ENCODE assay signal across 19 cellular contexts in the genomic region with DNA sequence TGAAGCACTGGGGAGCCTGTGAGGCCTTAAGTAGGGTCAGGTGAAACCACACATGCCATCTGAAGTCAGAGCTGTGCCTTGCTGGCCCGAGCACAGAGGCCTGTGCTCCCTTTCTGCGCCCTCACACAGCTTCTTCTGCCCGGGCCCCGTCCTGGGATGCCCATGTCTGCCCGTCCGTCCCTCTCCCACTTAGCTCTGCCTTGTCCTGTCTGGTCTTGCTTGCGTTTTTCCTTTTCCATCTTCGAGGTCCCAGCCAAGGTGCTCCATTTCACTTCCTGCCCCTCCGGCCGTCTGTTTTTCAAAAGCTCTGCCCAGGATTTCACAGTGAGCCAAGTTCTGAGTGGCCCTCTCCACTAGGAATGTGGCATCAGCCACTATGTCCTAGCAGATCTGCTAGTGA. TPM values are rescaled to one million over a fixed set of nuclear protein-coding genes. Genes with fewer than 3 reads are reported as not detected.
DNase-seq lines count a peak whose midpoint lies in the region; ATAC-seq, FAIRE-seq and TF ChIP-seq lines count a peak whose summit lies in the region.
"Had no signal": no experiment of that assay in that cellular context is flagged by ENCODE, and none has a peak within 500 bp of the region (broad histone marks: within the 10 kb centered on the region; RNA-seq: fewer than 3 reads in every experiment).

No MANE protein-coding gene starts in this region.

- no TSS peak for BruUV-seq in HCT116 (replicated peaks; lab: Mats Ljungman, UMichigan)

- H3K27ac Mint-ChIP-seq in endothelial cell (ENCODE audit: unreplicated experiment) (peak overlapping the region; percentile 76), neural crest cell (ENCODE audit: unreplicated experiment) (no peak overlapping the region)

- no peak for TF ChIP-seq RAD21 in HCT116 (IDR thresholded peaks at IDR 0.05; ENCODE audit: low read depth)

- H3K4me3 ChIP-seq in HCT116 (replicated peaks in 1 of 2; ENCODE audit: low read depth in 1 of 2, low read length in 2 of 2), result no peak overlapping the region
- H3K4me3 ChIP-seq: pancreas had no signal

- H4K20me1 ChIP-seq in HCT116 (ENCODE audit: insufficient read depth), result no peaks in the 10 kb centered on the region

- TF ChIP-seq POLR2A in HCT116 (IDR thresholded peaks at IDR 0.05; ENCODE audit: borderline replicate concordance, extremely low read depth, insufficient read depth, insufficient read length), result no peak

- no peak overlapping the region for H2AFZ ChIP-seq in HCT116 (ENCODE audit: low read depth, low read length, poor library complexity, severe bottlenecking)

- intact Hi-C loops in HCT116 (cut with micrococcal nuclease), result no loop called here

- no peaks in the 10 kb centered on the region for H3K9me3 Mint-ChIP-seq in endothelial cell (ENCODE audit: unreplicated experiment)
- no peaks in the 10 kb centered on the region for H3K9me3 Mint-ChIP-seq in neural crest cell
- H3K9me3 Mint-ChIP-seq: effector memory CD8-positive, alpha-beta T cell had no signal

- RAD21 ChIA-PET in HCT116 (lab: Charles Lee; ENCODE audit: low non-redundant PET in 1 of 2, low total read pairs in 2 of 2, uncharacterized antibody in 2 of 2, unreplicated experiment in 2 of 2), result interaction anchor here in 1 of 2 experiments (0.6 kb wide), 1 partner anchor 104 kb away, joined by 3 read pairs; no protein-coding TSS in a partner anchor

- DNase-seq in HCT116 (ENCODE audit: low read depth, low spot score), result no peak
- DNase-seq in RWPE1 (ENCODE audit: low spot score), result no peak
- DNase-seq in endothelial cell (ENCODE audit: low spot score), result no peak
- no peak for DNase-seq in neural crest cell (ENCODE audit: low read depth, low spot score)
- DNase-seq in GM19239 (ENCODE audit: insufficient read length, low spot score), result no peak
- DNase-seq in HuH-7 (ENCODE audit: low spot score), result no peak
- no peak for DNase-seq in GM03348 (ENCODE audit: low spot score)
- DNase-seq: activated naive CD4-positive, alpha-beta T cell treated with anti-CD3 and anti-CD28 coated beads, Interleukin-2, amount 50 U/mL, for 16 hours; AML-193; COR-L47; effector memory CD8-positive, alpha-beta T cell; IMR-90; MV-4-11; NCI-H2081; NCI-H526 treated with DMSO at 0.1 percent for 48 hours; T1000; trophoblast cell had no signal

- no peak for TF ChIP-seq CTCF in HCT116 (IDR thresholded peaks at IDR 0.05 in 2 of 3, conservative IDR thresholded peaks at IDR 0.05 in 1 of 3; ENCODE audit: borderline replicate concordance in 1 of 3, insufficient read depth in 1 of 3, low read depth in 2 of 3, low read length in 2 of 3)
- TF ChIP-seq CTCF in RWPE1 (conservative IDR thresholded peaks at IDR 0.05; ENCODE audit: low read depth), result no peak
- no peak for TF ChIP-seq CTCF in endothelial cell (IDR thresholded peaks at IDR 0.05; ENCODE audit: unreplicated experiment)
- TF ChIP-seq CTCF in neural crest cell (conservative IDR thresholded peaks at IDR 0.05), result no peak

- POLR2A ChIA-PET in HCT116 (lab: Charles Lee), result no interaction called here
- POLR2A ChIA-PET in RWPE1 (lab: Yijun Ruan, JAX; ENCODE audit: low non-redundant PET), result no interaction called here

- ATAC-seq in HCT116 (no peak), esophagus mucosa (no peak)
- ATAC-seq: effector memory CD8-positive, alpha-beta T cell; pancreas had no signal

- no peaks in the 10 kb centered on the region for H3K79me2 ChIP-seq in HCT116 (ENCODE audit: insufficient read depth, low read length)

- H3K9me3 ChIP-seq in HCT116 (ENCODE audit: control insufficient read depth in 1 of 2, insufficient read depth in 1 of 2, low read depth in 1 of 2, low read length in 2 of 2), result no peaks in the 10 kb centered on the region
- H3K9me3 ChIP-seq: pancreas had no signal

- H3K9me2 ChIP-seq in HCT116 (ENCODE audit: insufficient read depth), result no peaks in the 10 kb centered on the region

- peaks cover 27% of the 10 kb centered on the region for H3K36me3 Mint-ChIP-seq in endothelial cell (ENCODE audit: low read depth, unreplicated experiment)
- no peaks in the 10 kb centered on the region for H3K36me3 Mint-ChIP-seq in neural crest cell (ENCODE audit: low read depth)

- H3K27me3 Mint-ChIP-seq in endothelial cell (ENCODE audit: unreplicated experiment), result peaks cover 6% of the 10 kb centered on the region
- peaks cover 4% of the 10 kb centered on the region for H3K27me3 Mint-ChIP-seq in neural crest cell (ENCODE audit: low read depth)
- H3K27me3 Mint-ChIP-seq: effector memory CD8-positive, alpha-beta T cell had no signal

- no peak overlapping the region for H3K9ac ChIP-seq in HCT116 (ENCODE audit: low read length)

- CTCF ChIA-PET in HCT116 (lab: Charles Lee) (interaction anchor here (0.8 to 5.0 kb wide), 4 partner anchors 14 to 300 kb away, joined by 3 to 44 read pairs (median 3); no protein-coding TSS in a partner anchor), RWPE1 (lab: Yijun Ruan, JAX) (no interaction called here)

- H3K36me3 ChIP-seq in HCT116 (ENCODE audit: control insufficient read depth in 1 of 2, insufficient read depth in 2 of 2, low read length in 2 of 2), result peaks cover 6 to 8% of the 10 kb centered on the region in 2 experiments; a peak in 2 of 4 replicates

- FAIRE-seq in GM19239 (lab: Jason Lieb, UNC), result no peak
- FAIRE-seq: pancreas had no signal

- H3K27ac ChIP-seq in HCT116 (ENCODE audit: low read depth, low read length), result 0 out of 2 replicates have a peak overlapping the region, but pooled peaks have one; percentile 0
- peak overlapping the region; percentile 73 for H3K27ac ChIP-seq in RWPE1
- H3K27ac ChIP-seq: pancreas had no signal

- H3K4me1 Mint-ChIP-seq in endothelial cell (ENCODE audit: unreplicated experiment), result no peaks in the 10 kb centered on the region
- H3K4me1 Mint-ChIP-seq in neural crest cell, result peaks cover 6% of the 10 kb centered on the region

- no peaks in the 10 kb centered on the region for H3K27me3 ChIP-seq in HCT116 (ENCODE audit: insufficient read depth, low read length)
- H3K27me3 ChIP-seq: pancreas had no signal

- peaks cover 10 to 17% of the 10 kb centered on the region in 2 experiments; a peak in 3 of 4 replicates for H3K4me1 ChIP-seq in HCT116 (ENCODE audit: control insufficient read depth in 1 of 2, insufficient read depth in 2 of 2, low read length in 2 of 2)

- no peak overlapping the region for H3K4me2 ChIP-seq in HCT116 (ENCODE audit: low read length)

- H3K4me3 Mint-ChIP-seq in endothelial cell (ENCODE audit: unreplicated experiment) (peak overlapping the region; percentile 85), neural crest cell (peak overlapping the region; percentile 52)
- H3K4me3 Mint-ChIP-seq: effector memory CD8-positive, alpha-beta T cell had no signal

TF ChIP-seq in HCT116, 20 proteins besides CTCF, POLR2A, EP300 and RAD21 (continues in another document):
- no peak for TF ChIP-seq SP1 (IDR thresholded peaks at IDR 0.05; ENCODE audit: low read depth)
- TF ChIP-seq SIN3A (IDR thresholded peaks at IDR 0.05; ENCODE audit: low read depth), result no peak
- no peak for TF ChIP-seq ZNF274 (IDR thresholded peaks at IDR 0.05; ENCODE audit: low read depth, low read length)
- TF ChIP-seq ZFX (IDR thresholded peaks at IDR 0.05), result no peak
- TF ChIP-seq POLR2AphosphoS5 (IDR thresholded peaks at IDR 0.05; ENCODE audit: low read depth, low read length), result no peak
- TF ChIP-seq EZH2 (IDR thresholded peaks at IDR 0.05), result no peak
- no peak for TF ChIP-seq JUND (IDR thresholded peaks at IDR 0.05)
- no peak for TF ChIP-seq CEBPB (IDR thresholded peaks at IDR 0.05; ENCODE audit: low read depth)
- no peak for TF ChIP-seq ELF1 (IDR thresholded peaks at IDR 0.05; ENCODE audit: borderline replicate concordance, low read depth)
- TF ChIP-seq TCF7L2 (IDR thresholded peaks at IDR 0.05; ENCODE audit: borderline replicate concordance, extremely low read depth, insufficient read depth, insufficient read length), result no peak
- TF ChIP-seq SRF (IDR thresholded peaks at IDR 0.05; ENCODE audit: low read depth), result no peak
- TF ChIP-seq, protein P1, sequence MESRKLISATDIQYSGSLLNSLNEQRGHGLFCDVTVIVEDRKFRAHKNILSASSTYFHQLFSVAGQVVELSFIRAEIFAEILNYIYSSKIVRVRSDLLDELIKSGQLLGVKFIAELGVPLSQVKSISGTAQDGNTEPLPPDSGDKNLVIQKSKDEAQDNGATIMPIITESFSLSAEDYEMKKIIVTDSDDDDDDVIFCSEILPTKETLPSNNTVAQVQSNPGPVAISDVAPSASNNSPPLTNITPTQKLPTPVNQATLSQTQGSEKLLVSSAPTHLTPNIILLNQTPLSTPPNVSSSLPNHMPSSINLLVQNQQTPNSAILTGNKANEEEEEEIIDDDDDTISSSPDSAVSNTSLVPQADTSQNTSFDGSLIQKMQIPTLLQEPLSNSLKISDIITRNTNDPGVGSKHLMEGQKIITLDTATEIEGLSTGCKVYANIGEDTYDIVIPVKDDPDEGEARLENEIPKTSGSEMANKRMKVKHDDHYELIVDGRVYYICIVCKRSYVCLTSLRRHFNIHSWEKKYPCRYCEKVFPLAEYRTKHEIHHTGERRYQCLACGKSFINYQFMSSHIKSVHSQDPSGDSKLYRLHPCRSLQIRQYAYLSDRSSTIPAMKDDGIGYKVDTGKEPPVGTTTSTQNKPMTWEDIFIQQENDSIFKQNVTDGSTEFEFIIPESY (IDR thresholded peaks at IDR 0.05; ENCODE audit: extremely low read depth, insufficient replicate concordance, low read length), result no peak

RNA-seq across cellular contexts. Expression of a gene that starts 45.6 kb away (rescaled TPM):
- 87.8 TPM for total RNA-seq in HCT116 (2021; ENCODE audit: unreplicated experiment)
- 108 TPM in 2 replicates for polyA plus RNA-seq in HCT116 (2012)
- total RNA-seq in endothelial cell (ENCODE audit: unreplicated experiment), result 57.9 TPM
- total RNA-seq in neural crest cell, result 71.1 and 77.1 TPM in 2 replicates
- total RNA-seq in esophagus mucosa, result 63.1 TPM
